ENCODE assay signal across 15 cellular contexts in the genomic region with DNA sequence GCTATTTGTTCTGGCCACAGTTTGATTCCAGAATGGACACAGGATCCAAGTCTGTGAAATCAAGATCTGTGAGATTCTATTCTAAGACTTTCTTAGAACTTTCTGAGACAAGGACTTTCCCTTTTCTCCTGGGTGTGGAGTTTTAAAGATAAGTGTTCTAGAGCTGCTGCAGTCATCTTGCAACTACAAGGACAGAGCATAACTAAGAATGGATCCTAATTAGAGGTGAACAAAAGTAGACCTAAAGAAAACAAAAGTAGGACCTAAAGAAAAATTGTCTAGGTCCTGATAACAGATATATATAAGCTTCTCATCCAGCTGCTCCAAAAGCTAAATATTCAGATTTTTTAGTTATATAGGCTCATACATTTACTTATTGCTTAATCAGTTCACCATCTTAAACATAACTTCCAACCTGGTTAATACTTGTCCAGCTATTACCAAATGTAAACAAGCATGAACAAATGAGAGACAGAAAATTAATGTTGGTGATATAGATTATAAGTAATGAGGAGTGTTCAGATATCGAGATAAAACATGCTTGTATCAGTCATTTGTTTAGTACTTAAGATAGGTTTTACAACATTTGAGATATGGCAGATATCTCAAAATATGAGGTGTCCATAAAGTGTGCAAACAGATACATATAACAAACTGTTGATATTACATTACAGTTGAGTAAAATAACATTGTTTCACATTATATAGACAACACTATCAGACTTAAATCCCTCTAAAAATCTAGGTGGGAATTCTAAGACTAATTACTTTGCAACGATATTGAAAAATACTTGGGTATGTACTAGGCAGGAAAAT.
DNase-seq lines count a peak whose midpoint lies in the region; ATAC-seq and TF ChIP-seq lines count a peak whose summit lies in the region.
"Had no signal": no experiment of that assay in that cellular context is flagged by ENCODE, and none has a peak within 500 bp of the region (broad histone marks: within the 10 kb centered on the region; RNA-seq: fewer than 3 reads in every experiment).

No MANE protein-coding gene starts in this region.

- H3K9me3 Mint-ChIP-seq in Caco-2 (ENCODE audit: unreplicated experiment) (no peaks in the 10 kb centered on the region), memory B cell (no peaks in the 10 kb centered on the region)
- H3K9me3 Mint-ChIP-seq: activated CD8-positive, alpha-beta T cell treated with anti-CD3 and anti-CD28 coated beads for 36 hours; activated naive CD4-positive, alpha-beta T cell treated with anti-CD3 and anti-CD28 coated beads, Interleukin-2, amount 50 U/mL, for 24 hours had no signal

- TF ChIP-seq CTCF in Caco-2 (IDR thresholded peaks at IDR 0.05; ENCODE audit: insufficient read depth in 1 of 2, low read depth in 1 of 2, low read length in 1 of 2, severe bottlenecking in 1 of 2, unreplicated experiment in 1 of 2) (no peak), LNCaP clone FGC (IDR thresholded peaks at IDR 0.05; ENCODE audit: control insufficient read depth, extremely low read depth, insufficient read depth) (no peak)

- H3K4me3 ChIP-seq in Caco-2 (ENCODE audit: low read depth, low read length) (no peak overlapping the region), LNCaP clone FGC (ENCODE audit: low read depth, low read length) (peak overlapping the region; percentile 26)
- H3K4me3 ChIP-seq: upper lobe of left lung had no signal

- H3K27ac Mint-ChIP-seq in Caco-2 (ENCODE audit: unreplicated experiment) (peak overlapping the region; percentile 45), memory B cell (peak overlapping the region; percentile 94)
- H3K27ac Mint-ChIP-seq: activated CD8-positive, alpha-beta T cell treated with anti-CD3 and anti-CD28 coated beads for 36 hours; activated naive CD4-positive, alpha-beta T cell treated with anti-CD3 and anti-CD28 coated beads, Interleukin-2, amount 50 U/mL, for 24 hours had no signal

- POLR2A ChIA-PET in Caco-2 (lab: Charles Lee) = no interaction called here

- DNase-seq in Caco-2 (no peak), LNCaP clone FGC (ENCODE audit: low read depth) (peak; percentile 81), memory B cell (ENCODE audit: low spot score in 2 of 2) (no peak), DMS 273 treated with DMSO at 0.1 percent for 48 hours (lab: John Stamatoyannopoulos, UW) (no peak), G401 (ENCODE audit: low spot score) (no peak), KBM-7 (no peak)
- DNase-seq: naive thymus-derived CD8-positive, alpha-beta T cell; NCI-H1930; OCI-M1; SW 1271; upper lobe of left lung had no signal

- H3K4me3 Mint-ChIP-seq in Caco-2 (ENCODE audit: unreplicated experiment) (peak overlapping the region; percentile 43), memory B cell (no peak overlapping the region)
- H3K4me3 Mint-ChIP-seq: activated CD8-positive, alpha-beta T cell treated with anti-CD3 and anti-CD28 coated beads for 36 hours; activated naive CD4-positive, alpha-beta T cell treated with anti-CD3 and anti-CD28 coated beads, Interleukin-2, amount 50 U/mL, for 24 hours; naive thymus-derived CD8-positive, alpha-beta T cell had no signal

- no peaks in the 10 kb centered on the region for H3K36me3 ChIP-seq in Caco-2 (ENCODE audit: control insufficient read depth, insufficient read depth, low read length)
- H3K36me3 ChIP-seq: upper lobe of left lung had no signal

- intact Hi-C loops in Caco-2 (cut with micrococcal nuclease; ENCODE audit: unreplicated experiment) = loop anchor here (2.0 kb wide), 1 partner anchor 85 kb away; no protein-coding TSS in a partner anchor

- in situ Hi-C loops in G401 (cut with HindIII; ENCODE audit: low sequenced_read_pairs) (no loop called here), KBM-7 (cut with MboI; ENCODE audit: low pct_unique_long_range_greater_than_20kb, low sequenced_read_pairs) (no loop called here)

- CTCF ChIA-PET in Caco-2 (lab: Charles Lee) = interaction anchor here (0.8 kb wide), 1 partner anchor 86 kb away, joined by 3 read pairs; no protein-coding TSS in a partner anchor

- H3K27me3 ChIP-seq in Caco-2 (replicated peaks; ENCODE audit: control insufficient read depth, insufficient read depth, low read length) = no peaks in the 10 kb centered on the region
- H3K27me3 ChIP-seq: upper lobe of left lung had no signal

- TSS peak; percentile 82 for BruUV-seq in Caco-2 (replicated peaks; lab: Mats Ljungman, UMichigan)

- H3K27me3 Mint-ChIP-seq in Caco-2 (ENCODE audit: insufficient read depth, unreplicated experiment) (no peaks in the 10 kb centered on the region), memory B cell (no peaks in the 10 kb centered on the region)
- H3K27me3 Mint-ChIP-seq: activated CD8-positive, alpha-beta T cell treated with anti-CD3 and anti-CD28 coated beads for 36 hours; activated naive CD4-positive, alpha-beta T cell treated with anti-CD3 and anti-CD28 coated beads, Interleukin-2, amount 50 U/mL, for 24 hours; naive thymus-derived CD8-positive, alpha-beta T cell had no signal

- H3K4me1 Mint-ChIP-seq in Caco-2 (ENCODE audit: low read depth, unreplicated experiment) = peaks cover 30% of the 10 kb centered on the region
- H3K4me1 Mint-ChIP-seq in memory B cell = peaks cover 20% of the 10 kb centered on the region

- H3K36me3 Mint-ChIP-seq in Caco-2 (ENCODE audit: insufficient read depth, unreplicated experiment) (no peaks in the 10 kb centered on the region), memory B cell (no peaks in the 10 kb centered on the region)
- H3K36me3 Mint-ChIP-seq: activated naive CD4-positive, alpha-beta T cell treated with anti-CD3 and anti-CD28 coated beads, Interleukin-2, amount 50 U/mL, for 24 hours; naive thymus-derived CD8-positive, alpha-beta T cell had no signal

- ATAC-seq in GM19463 (IDR thresholded peaks at IDR 0.05; ENCODE audit: unreplicated experiment) (peak; percentile 32), memory B cell (ENCODE audit: low read depth) (no peak), GM21515 (IDR thresholded peaks at IDR 0.05; ENCODE audit: unreplicated experiment) (no peak)
- ATAC-seq: naive thymus-derived CD8-positive, alpha-beta T cell had no signal

- peaks cover 30% of the 10 kb centered on the region for H3K4me1 ChIP-seq in Caco-2
- H3K4me1 ChIP-seq: upper lobe of left lung had no signal

- no peaks in the 10 kb centered on the region for H3K9me3 ChIP-seq in Caco-2
- H3K9me3 ChIP-seq: upper lobe of left lung had no signal
